ENCODE assay signal across 9 cellular contexts in the genomic region with DNA sequence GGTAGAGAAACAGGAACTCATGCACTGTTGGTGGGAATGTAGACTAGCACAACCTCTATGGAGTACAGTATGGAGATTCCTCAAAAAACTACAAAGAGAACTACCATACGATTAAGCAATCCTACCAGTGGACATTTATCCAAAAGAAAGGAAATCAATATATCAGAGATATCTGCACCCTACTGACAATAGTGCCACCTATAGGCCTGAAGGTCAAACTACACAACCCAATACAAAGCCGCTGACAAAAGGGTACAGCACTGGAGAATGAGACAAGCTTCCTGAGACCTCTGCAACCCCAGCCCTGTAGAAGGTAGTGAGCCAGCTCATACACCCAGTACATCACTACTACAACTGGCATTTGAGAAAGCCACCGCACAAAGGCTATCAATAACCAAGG.
A peak's percentile ranks its signal among the peaks of the same experiment; 100 is the strongest.
DNase-seq lines count a peak whose midpoint lies in the region; ATAC-seq and TF ChIP-seq lines count a peak whose summit lies in the region.
"Had no signal": no experiment of that assay in that cellular context is flagged by ENCODE, and none has a peak within 500 bp of the region (broad histone marks: within the 10 kb centered on the region; RNA-seq: fewer than 3 reads in every experiment).

No MANE protein-coding gene starts in this region.

- H3K36me3 ChIP-seq in esophagus muscularis mucosa: no peaks in the 10 kb centered on the region
- H3K36me3 ChIP-seq in transverse colon: no peaks in the 10 kb centered on the region

- no peaks in the 10 kb centered on the region for H3K4me1 Mint-ChIP-seq in activated CD8-positive, alpha-beta T cell treated with anti-CD3 and anti-CD28 coated beads for 36 hours (ENCODE audit: low read depth)
- no peaks in the 10 kb centered on the region for H3K4me1 Mint-ChIP-seq in activated CD8-positive, alpha-beta T cell treated with anti-CD3 and anti-CD28 coated beads, Interleukin-2, amount 10 ng/mL, durations not matched to agents 7 days and 5 days (ENCODE audit: low read depth)

- H3K4me3 ChIP-seq in esophagus muscularis mucosa: no peak overlapping the region
- no peak overlapping the region for H3K4me3 ChIP-seq in transverse colon

- no peak overlapping the region for H3K27ac Mint-ChIP-seq in activated CD8-positive, alpha-beta T cell treated with anti-CD3 and anti-CD28 coated beads for 36 hours
- H3K27ac Mint-ChIP-seq in activated CD8-positive, alpha-beta T cell treated with anti-CD3 and anti-CD28 coated beads, Interleukin-2, amount 10 ng/mL, durations not matched to agents 7 days and 5 days: no peak overlapping the region
- H3K27ac Mint-ChIP-seq: activated naive CD4-positive, alpha-beta T cell treated with anti-CD3 and anti-CD28 coated beads, Interleukin-2, amount 50 U/mL, for 72 hours had no signal

- peaks cover 11% of the 10 kb centered on the region for H3K36me3 Mint-ChIP-seq in activated CD8-positive, alpha-beta T cell treated with anti-CD3 and anti-CD28 coated beads for 36 hours (ENCODE audit: low read depth)
- no peaks in the 10 kb centered on the region for H3K36me3 Mint-ChIP-seq in activated CD8-positive, alpha-beta T cell treated with anti-CD3 and anti-CD28 coated beads, Interleukin-2, amount 10 ng/mL, durations not matched to agents 7 days and 5 days (ENCODE audit: low read depth)

- no peaks in the 10 kb centered on the region for H3K27me3 Mint-ChIP-seq in activated CD8-positive, alpha-beta T cell treated with anti-CD3 and anti-CD28 coated beads for 36 hours
- peaks cover 3% of the 10 kb centered on the region for H3K27me3 Mint-ChIP-seq in activated CD8-positive, alpha-beta T cell treated with anti-CD3 and anti-CD28 coated beads, Interleukin-2, amount 10 ng/mL, durations not matched to agents 7 days and 5 days (ENCODE audit: low read depth)

- peak; percentile 55 for ATAC-seq in activated CD8-positive, alpha-beta T cell treated with anti-CD3 and anti-CD28 coated beads for 36 hours
- ATAC-seq in activated CD8-positive, alpha-beta T cell treated with anti-CD3 and anti-CD28 coated beads, Interleukin-2, amount 10 ng/mL, durations not matched to agents 7 days and 5 days: no peak
- ATAC-seq: activated naive CD4-positive, alpha-beta T cell treated with anti-CD3 and anti-CD28 coated beads, Interleukin-2, amount 50 U/mL, for 72 hours had no signal

- peak; percentile 74 for TF ChIP-seq CTCF in activated CD8-positive, alpha-beta T cell treated with anti-CD3 and anti-CD28 coated beads for 36 hours (IDR thresholded peaks at IDR 0.05)
- TF ChIP-seq CTCF in esophagus muscularis mucosa (IDR thresholded peaks at IDR 0.05) (peak; percentile 41 to 74 (median 53)), transverse colon (IDR thresholded peaks at IDR 0.05) (peak in 4 of 5 experiments; percentile 12 to 45 (median 35))

- POLR2A ChIA-PET in activated CD8-positive, alpha-beta T cell treated with anti-CD3 and anti-CD28 coated beads for 36 hours (lab: Charles Lee): no interaction called here
- POLR2A ChIA-PET in activated CD8-positive, alpha-beta T cell treated with anti-CD3 and anti-CD28 coated beads, Interleukin-2, amount 10 ng/mL, durations not matched to agents 7 days and 5 days (lab: Charles Lee): no interaction called here

- H3K27me3 ChIP-seq in esophagus muscularis mucosa: no peaks in the 10 kb centered on the region
- no peaks in the 10 kb centered on the region for H3K27me3 ChIP-seq in transverse colon

- H3K4me3 Mint-ChIP-seq in activated CD8-positive, alpha-beta T cell treated with anti-CD3 and anti-CD28 coated beads for 36 hours: no peak overlapping the region
- no peak overlapping the region for H3K4me3 Mint-ChIP-seq in activated CD8-positive, alpha-beta T cell treated with anti-CD3 and anti-CD28 coated beads, Interleukin-2, amount 10 ng/mL, durations not matched to agents 7 days and 5 days

- DNase-seq in activated CD8-positive, alpha-beta T cell treated with anti-CD3 and anti-CD28 coated beads for 36 hours: no peak
- DNase-seq in activated CD8-positive, alpha-beta T cell treated with anti-CD3 and anti-CD28 coated beads, Interleukin-2, amount 10 ng/mL, durations not matched to agents 7 days and 5 days: no peak
- DNase-seq in NAMALWA (ENCODE audit: low spot score) (peak; percentile 48), esophagus muscularis mucosa (ENCODE audit: extremely low spot score) (no peak), transverse colon (no peak), cerebellum (ENCODE audit: low spot score) (no peak), C1 segment of cervical spinal cord (lab: John Stamatoyannopoulos, UW) (no peak), DMS153 treated with DMSO at 0.1 percent for 48 hours (lab: John Stamatoyannopoulos, UW; ENCODE audit: unreplicated experiment) (no peak)

- in situ Hi-C loops in transverse colon (cut with MboI; ENCODE audit: low pct_ligation_motif_present in 1 of 4, low pct_unique_long_range_greater_than_20kb in 1 of 4, low sequenced_read_pairs in 3 of 4): loop anchor here in 1 of 4 donors (25.0 kb wide), 1 partner anchor 544 kb away; no protein-coding TSS in a partner anchor

- 79% methylated on average over 3 of the region's 3 CpGs for WGBS in esophagus muscularis mucosa
- 88 to 100% methylated on average over 1 to 3 of the region's 3 CpGs for WGBS in transverse colon (ENCODE audit: low coverage in 1 of 2), 2 donors

- CTCF ChIA-PET in activated CD8-positive, alpha-beta T cell treated with anti-CD3 and anti-CD28 coated beads for 36 hours (lab: Charles Lee): interaction anchor here (0.8 to 1.8 kb wide), 4 partner anchors 11 to 195 kb away, joined by 3 to 6 read pairs (median 4); no protein-coding TSS in a partner anchor
- CTCF ChIA-PET in activated CD8-positive, alpha-beta T cell treated with anti-CD3 and anti-CD28 coated beads, Interleukin-2, amount 10 ng/mL, durations not matched to agents 7 days and 5 days (lab: Charles Lee): interaction anchor here (0.9 to 1.1 kb wide), 2 partner anchors 11 to 20 kb away, joined by 4 to 5 read pairs; no protein-coding TSS in a partner anchor

- H3K27ac ChIP-seq in esophagus muscularis mucosa (replicated peaks in 1 of 4) (no peak overlapping the region), transverse colon (no peak overlapping the region)

- intact Hi-C loops in activated CD8-positive, alpha-beta T cell treated with anti-CD3 and anti-CD28 coated beads for 36 hours (cut with micrococcal nuclease): no loop called here
- intact Hi-C loops in esophagus muscularis mucosa (cut with DNase I): loop anchor here (10.0 kb wide), 1 partner anchor 428 kb away; no protein-coding TSS in a partner anchor
- intact Hi-C loops in transverse colon (cut with DNase I; ENCODE audit: low total_unique reads): no loop called here

- no peak for TF ChIP-seq POLR2A in esophagus muscularis mucosa (IDR thresholded peaks at IDR 0.05; ENCODE audit: low read depth)
- TF ChIP-seq POLR2A in transverse colon (IDR thresholded peaks at IDR 0.05): no peak

- peaks cover 31% of the 10 kb centered on the region for H3K9me3 Mint-ChIP-seq in activated CD8-positive, alpha-beta T cell treated with anti-CD3 and anti-CD28 coated beads for 36 hours
- peaks cover 3% of the 10 kb centered on the region for H3K9me3 Mint-ChIP-seq in activated CD8-positive, alpha-beta T cell treated with anti-CD3 and anti-CD28 coated beads, Interleukin-2, amount 10 ng/mL, durations not matched to agents 7 days and 5 days (ENCODE audit: insufficient read depth)

- H3K4me1 ChIP-seq in esophagus muscularis mucosa (no peaks in the 10 kb centered on the region), transverse colon (no peaks in the 10 kb centered on the region)

- TF ChIP-seq EP300 in esophagus muscularis mucosa (IDR thresholded peaks at IDR 0.05): no peak
- no peak for TF ChIP-seq EP300 in transverse colon (IDR thresholded peaks at IDR 0.05; ENCODE audit: low read depth)

- H3K9me3 ChIP-seq in esophagus muscularis mucosa (peaks cover 0 to 15% (median 9%) of the 10 kb centered on the region in 4 donors), transverse colon (peaks cover 0 to 12% of the 10 kb centered on the region in 2 donors)
